ENCODE assay signal across 8 cellular contexts in genomic region chr11:61871158-61871597, GRCh38. TPM values are rescaled to one million over a fixed set of nuclear protein-coding genes. Genes with fewer than 3 reads are reported as not detected.
DNase-seq lines count a peak whose midpoint lies in the region; ATAC-seq and TF ChIP-seq lines count a peak whose summit lies in the region.

No MANE protein-coding gene starts in this region.

- peak; percentile 91 for TF ChIP-seq CTCF in GM13977 (IDR thresholded peaks at IDR 0.05; ENCODE audit: extremely low read depth, insufficient read depth, missing control alignments)
- peak; percentile 99 for TF ChIP-seq CTCF in chondrocyte (IDR thresholded peaks at IDR 0.05)

- H3K4me1 Mint-ChIP-seq in chondrocyte (ENCODE audit: low read depth): peaks cover 37% of the 10 kb centered on the region

- peaks cover 3% of the 10 kb centered on the region for H3K36me3 Mint-ChIP-seq in chondrocyte (ENCODE audit: low read depth)

- ATAC-seq in HG03097 (IDR thresholded peaks at IDR 0.05; ENCODE audit: low FRiP score, unreplicated experiment): peak; percentile 48
- ATAC-seq in activated CD4-positive, CD25-positive, alpha-beta regulatory T cell treated with anti-CD3 and anti-CD28 coated beads, Interleukin-2, amount 50 U/mL, for 24 hours: peak; percentile 76 to 80
- ATAC-seq in HG02763 (IDR thresholded peaks at IDR 0.05; ENCODE audit: unreplicated experiment): no peak

- H3K4me3 Mint-ChIP-seq in chondrocyte (ENCODE audit: unreplicated experiment): peak overlapping the region; percentile 40

- H3K27ac Mint-ChIP-seq in chondrocyte (ENCODE audit: unreplicated experiment): peak overlapping the region; percentile 97

- H3K27ac ChIP-seq in layer of hippocampus (ENCODE audit: low read depth, low read length): peak overlapping the region; percentile 9

- H3K27me3 ChIP-seq in layer of hippocampus (ENCODE audit: control insufficient read depth, insufficient read depth, low read length): no peaks in the 10 kb centered on the region

- in situ Hi-C loops in GM13977 (cut with MboI; ENCODE audit: low pct_unique_long_range_greater_than_20kb, low sequenced_read_pairs, unreplicated experiment): no loop called here

- DNase-seq in GM13977 (ENCODE audit: low spot score) (peak; percentile 88), NCI-H226 (peak; percentile 28), chondrocyte (ENCODE audit: low spot score) (peak; percentile 94)
- DNase-seq in stimulated activated CD4-positive, alpha-beta T cell treated with anti-CD3 and anti-CD28 coated beads, Interleukin-1b, Interleukin-23, amount 100 ng/mL, for 48 hours: peak; percentile 67

- no peaks in the 10 kb centered on the region for H3K27me3 Mint-ChIP-seq in chondrocyte (ENCODE audit: low read depth)

- H3K9me3 Mint-ChIP-seq in chondrocyte (ENCODE audit: low read depth): no peaks in the 10 kb centered on the region

RNA-seq across cellular contexts. Expression of gene FADS3, which starts 20.2 kb away (rescaled TPM):
- total RNA-seq in chondrocyte: 206 to 263 TPM (median 255 TPM) in 3 replicates

RNA-seq across cellular contexts. Expression of gene FADS2, which starts 43.1 kb away (rescaled TPM):
- total RNA-seq in chondrocyte: 202 to 315 TPM (median 297 TPM) in 3 replicates

RNA-seq across cellular contexts. Expression of gene RAB3IL1, which starts 46.2 kb away (rescaled TPM):
- 9.7 to 24.7 TPM (median 24.1 TPM) in 3 replicates for total RNA-seq in chondrocyte

RNA-seq across cellular contexts. Expression of gene FADS1, which starts 54.4 kb away (rescaled TPM):
- total RNA-seq in chondrocyte: 72.6 to 95.5 TPM (median 74.6 TPM) in 3 replicates

Comparison
In these comparisons a context has a peak if more than half of its experiments do, and no peak if none do; other contexts are left out.
1. DNase-seq: peak in every context shown above with its lines; median percentile 94 in chondrocyte; 88 in GM13977; 67 in stimulated activated CD4-positive, alpha-beta T cell treated with anti-CD3 and anti-CD28 coated beads, Interleukin-1b, Interleukin-23, amount 100 ng/mL, for 48 hours; 28 in NCI-H226.